ENCODE assay signal across 16 cellular contexts in genomic region chr3:134652409-134652831, GRCh38. TPM values are rescaled to one million over a fixed set of nuclear protein-coding genes. Genes with fewer than 3 reads are reported as not detected.
DNase-seq lines count a peak whose midpoint lies in the region; ATAC-seq and TF ChIP-seq lines count a peak whose summit lies in the region.
"Had no signal": no experiment of that assay in that cellular context is flagged by ENCODE, and none has a peak within 500 bp of the region (broad histone marks: within the 10 kb centered on the region; RNA-seq: fewer than 3 reads in every experiment).

No MANE protein-coding gene starts in this region.

- no peak overlapping the region for H3K4me3 ChIP-seq in esophagus muscularis mucosa
- H3K4me3 ChIP-seq in stomach: no peak overlapping the region

- H3K9me3 ChIP-seq in esophagus muscularis mucosa (no peaks in the 10 kb centered on the region), stomach (no peaks in the 10 kb centered on the region)
- H3K9me3 ChIP-seq: breast epithelium had no signal

- H3K36me3 ChIP-seq in esophagus muscularis mucosa: no peaks in the 10 kb centered on the region
- H3K36me3 ChIP-seq in stomach: no peaks in the 10 kb centered on the region
- H3K36me3 ChIP-seq: breast epithelium had no signal

- 87% methylated on average over 7 of the region's 7 CpGs for WGBS in esophagus muscularis mucosa
- WGBS in stomach, 5 donors: 39 to 78% (median 61%) methylated on average over 7 of the region's 7 CpGs

- TF ChIP-seq POLR2A in esophagus muscularis mucosa (IDR thresholded peaks at IDR 0.05; ENCODE audit: low read depth) (no peak), stomach (IDR thresholded peaks at IDR 0.05) (no peak)

- intact Hi-C loops in esophagus muscularis mucosa (cut with DNase I) (loop anchor here (10.0 kb wide), 1 partner anchor 102 kb away; no protein-coding TSS in a partner anchor), stomach (cut with DNase I; ENCODE audit: low total_unique reads) (no loop called here)

- DNase-seq in NCI-H2171 treated with DMSO at 0.1 percent for 48 hours (lab: John Stamatoyannopoulos, UW): peak; percentile 64
- DNase-seq in NCI-H2171 (lab: John Stamatoyannopoulos, UW): no peak
- peak; percentile 50 for DNase-seq in NCI-H2029 (lab: John Stamatoyannopoulos, UW)
- DNase-seq in esophagus muscularis mucosa (ENCODE audit: extremely low spot score): peak; percentile 77
- peak; percentile 28 for DNase-seq in stomach
- DNase-seq in activated naive CD4-positive, alpha-beta T cell treated with anti-CD3 and anti-CD28 coated beads, Interleukin-2, amount 50 U/mL, for 16 hours: no peak
- DNase-seq in middle frontal gyrus (ENCODE audit: extremely low spot score, low spot score): no peak
- DNase-seq: activated CD4-positive, CD25-positive, alpha-beta regulatory T cell; erythroblast; natural killer cell; NCI-H82; stimulated activated CD4-positive, alpha-beta T cell treated with anti-CD3 and anti-CD28 coated beads, Interleukin-12 subunit alpha, Interleukin-12 subunit beta, amount 100 ng/mL, for 4 hours had no signal

- H3K27ac ChIP-seq in esophagus muscularis mucosa (replicated peaks in 1 of 4) (peak overlapping the region in 3 of 4 donors; percentile 71 to 79 (median 78)), stomach (peak overlapping the region in 1 of 5 donors; percentile 70)

- no peak for TF ChIP-seq CTCF in esophagus muscularis mucosa (IDR thresholded peaks at IDR 0.05)
- no peak for TF ChIP-seq CTCF in stomach (IDR thresholded peaks at IDR 0.05)

- H3K4me1 ChIP-seq in esophagus muscularis mucosa: peaks cover 13 to 35% (median 28%) of the 10 kb centered on the region in 4 donors
- peaks cover 13 to 33% (median 22%) of the 10 kb centered on the region in 4 donors for H3K4me1 ChIP-seq in stomach

- TF ChIP-seq EP300 in esophagus muscularis mucosa (IDR thresholded peaks at IDR 0.05) (no peak), stomach (IDR thresholded peaks at IDR 0.05) (no peak)

- no peak for ATAC-seq in HG02884 (IDR thresholded peaks at IDR 0.05; ENCODE audit: unreplicated experiment)
- ATAC-seq: natural killer cell had no signal

- H3K27me3 ChIP-seq in esophagus muscularis mucosa (no peaks in the 10 kb centered on the region), stomach (peaks cover 0 to 12% (median 10%) of the 10 kb centered on the region in 3 donors)
- H3K27me3 ChIP-seq: breast epithelium had no signal

RNA-seq across cellular contexts. Expression of gene KY, which starts 1.6 kb away (rescaled TPM):
- total RNA-seq in esophagus muscularis mucosa: 1 to 10 TPM in 2 of 4 donors, under 1 TPM in 2; 0.33 to 1.9 (median 0.81) TPM
- total RNA-seq in stomach: 1 to 10 TPM in 1 of 5 donors, under 1 TPM in 1, not detected in 3; 0.55 to 3.6 TPM
- under 1 TPM; 0.12 to 0.31 (median 0.25) TPM for polyA plus RNA-seq in stomach
- total RNA-seq: activated T-helper 1 cell treated with anti-CD3 and anti-CD28 coated beads, Interleukin-12 subunit alpha, Interleukin-12 subunit beta, Interleukin-2, Interleukin-4 antibody, amounts not matched to agents 30 ng/mL and 10 ng/mL and 1 ng/mL, durations not matched to agents 14 hours and 24 hours and 36 hours; SK-MEL-5 had no signal

Comparison
In these comparisons a context has a peak if more than half of its experiments do, and no peak if none do; other contexts are left out.
1. DNase-seq: peak in NCI-H2171 treated with DMSO at 0.1 percent for 48 hours (single experiment), NCI-H2029 (single experiment), esophagus muscularis mucosa (single experiment) and stomach (single experiment); none in NCI-H2171 (single experiment), activated naive CD4-positive, alpha-beta T cell treated with anti-CD3 and anti-CD28 coated beads, Interleukin-2, amount 50 U/mL, for 16 hours (single experiment) and middle frontal gyrus (single experiment).